ENCODE assay signal across 26 cellular contexts in the genomic region with DNA sequence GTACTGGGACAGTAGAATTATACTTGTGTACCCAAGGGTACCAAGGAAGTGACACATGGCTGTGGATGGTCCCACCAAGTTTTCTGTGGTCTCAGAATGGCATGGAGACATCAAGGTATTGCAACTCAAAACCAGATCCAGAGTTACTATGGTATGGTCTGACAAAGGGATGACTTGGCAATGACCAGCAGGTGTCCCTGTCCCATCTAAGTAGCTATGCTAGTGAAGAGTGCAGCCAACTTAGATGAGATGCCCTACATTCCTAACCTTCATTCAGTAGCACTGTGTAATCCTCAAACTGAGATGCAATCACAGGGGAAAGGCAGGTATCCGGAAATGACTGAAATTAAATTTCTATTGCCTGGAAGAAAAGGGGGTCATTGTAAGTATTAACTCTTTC.
DNase-seq lines count a peak whose midpoint lies in the region; ATAC-seq, FAIRE-seq and TF ChIP-seq lines count a peak whose summit lies in the region.
"Had no signal": no experiment of that assay in that cellular context is flagged by ENCODE, and none has a peak within 500 bp of the region (broad histone marks: within the 10 kb centered on the region; RNA-seq: fewer than 3 reads in every experiment).

No MANE protein-coding gene starts in this region.

- H3K27me3 Mint-ChIP-seq in activated CD8-positive, alpha-beta memory T cell treated with anti-CD3 and anti-CD28 coated beads, Interleukin-2, amount 10 ng/mL, durations not matched to agents 7 days and 5 days: peaks cover 3% of the 10 kb centered on the region
- H3K27me3 Mint-ChIP-seq: activated CD4-positive, alpha-beta memory T cell treated with anti-CD3 and anti-CD28 coated beads for 36 hours; stimulated activated memory B cell treated with anti-CD40 and anti-IgM and Interleukin-4, amounts not matched to agents 10 μg/mL and 1 μg/mL and 100 μg/mL, for 72 hours had no signal

- no peaks in the 10 kb centered on the region for H3K79me1 ChIP-seq in H1 (ENCODE audit: low read depth, low read length)

- H3K4me3 Mint-ChIP-seq in activated CD8-positive, alpha-beta memory T cell treated with anti-CD3 and anti-CD28 coated beads, Interleukin-2, amount 10 ng/mL, durations not matched to agents 7 days and 5 days: no peak overlapping the region
- H3K4me3 Mint-ChIP-seq: activated CD4-positive, alpha-beta memory T cell treated with anti-CD3 and anti-CD28 coated beads for 36 hours; nephron progenitor cell; stimulated activated memory B cell treated with anti-CD40 and anti-IgM and Interleukin-4, amounts not matched to agents 10 μg/mL and 1 μg/mL and 100 μg/mL, for 72 hours; T-helper 2 cell treated with Interferon-gamma antibody and Interleukin-4, amounts not matched to agents 5 μg/mL and 100 μg/mL, for 36 hours had no signal

- no peak overlapping the region for H2BK12ac ChIP-seq in H1 (ENCODE audit: low read depth, low read length)

- no peak overlapping the region for H4K5ac ChIP-seq in H1 (ENCODE audit: insufficient read length, low read depth, low read length)

- H3K79me2 ChIP-seq in H1 (ENCODE audit: control insufficient read depth in 1 of 2, insufficient read depth in 2 of 2, low read length in 2 of 2): no peaks in the 10 kb centered on the region
- H3K79me2 ChIP-seq: parathyroid adenoma had no signal

- TF ChIP-seq EP300 in H1 (IDR thresholded peaks at IDR 0.05; ENCODE audit: borderline replicate concordance in 1 of 2, low read depth in 2 of 2, low read length in 2 of 2): no peak

- no peak overlapping the region for H3K27ac ChIP-seq in H1 (ENCODE audit: low read depth, low read length)
- H3K27ac ChIP-seq: dorsolateral prefrontal cortex, gastrocnemius medialis, left ventricle myocardium inferior, parathyroid adenoma, sigmoid colon, SK-N-MC, testis had no signal

- H2BK15ac ChIP-seq in H1 (ENCODE audit: low read length): no peak overlapping the region

- H3K4me1 ChIP-seq in H1 (replicated peaks in 1 of 4; ENCODE audit: control insufficient read depth in 3 of 4, insufficient read depth in 4 of 4, low read length in 3 of 4): no peaks in the 10 kb centered on the region
- H3K4me1 ChIP-seq: gastrocnemius medialis, parathyroid adenoma, sigmoid colon, testis had no signal

- H2BK120ac ChIP-seq in H1 (replicated peaks; ENCODE audit: low read depth, low read length): no peak overlapping the region

- no peak overlapping the region for H3K4me3 ChIP-seq in NB4 (ENCODE audit: low read depth, low read length)
- H3K4me3 ChIP-seq in H1 (ENCODE audit: extremely low read depth in 1 of 4, insufficient read depth in 2 of 4, low read depth in 3 of 4, low read length in 4 of 4): no peak overlapping the region
- H3K4me3 ChIP-seq in retinal pigment epithelial cell (ENCODE audit: low read length): no peak overlapping the region
- H3K4me3 ChIP-seq: dorsolateral prefrontal cortex, gastrocnemius medialis, left ventricle myocardium inferior, sigmoid colon, SK-N-MC, testis had no signal

- H3K9ac ChIP-seq in H1 (replicated peaks in 1 of 4; ENCODE audit: extremely low read depth in 1 of 4, low read depth in 3 of 4, low read length in 3 of 4): no peak overlapping the region
- H3K9ac ChIP-seq: parathyroid adenoma had no signal

- peak; percentile 20 to 34; a peak in 3 of 4 replicates for TF ChIP-seq RAD21 in H1 (IDR thresholded peaks at IDR 0.05 in 1 of 2, conservative IDR thresholded peaks at IDR 0.05 in 1 of 2; ENCODE audit: low read depth in 2 of 2, low read length in 2 of 2)

- H3K27me3 ChIP-seq in H1 (replicated peaks in 1 of 4; ENCODE audit: control insufficient read depth in 3 of 4, extremely low read depth in 1 of 4, insufficient read depth in 3 of 4, low read length in 3 of 4): no peaks in the 10 kb centered on the region
- H3K27me3 ChIP-seq: dorsolateral prefrontal cortex, gastrocnemius medialis, sigmoid colon, testis had no signal

- TF ChIP-seq POLR2A in NB4 (IDR thresholded peaks at IDR 0.05; ENCODE audit: extremely low read depth, insufficient read length) (no peak), H1 (IDR thresholded peaks at IDR 0.05; ENCODE audit: control extremely low read depth in 1 of 2, low read depth in 2 of 2, low read length in 2 of 2) (no peak)

- H3K18ac ChIP-seq in H1 (ENCODE audit: extremely low read depth, low read length): no peak overlapping the region

- peaks cover 4% of the 10 kb centered on the region for H3K9me3 Mint-ChIP-seq in activated CD8-positive, alpha-beta memory T cell treated with anti-CD3 and anti-CD28 coated beads, Interleukin-2, amount 10 ng/mL, durations not matched to agents 7 days and 5 days (ENCODE audit: low read depth)

- no peaks in the 10 kb centered on the region for H3K9me3 ChIP-seq in H1 (ENCODE audit: insufficient read depth in 2 of 2, low read depth in 1 of 2, low read length in 1 of 2)
- H3K9me3 ChIP-seq: gastrocnemius medialis, sigmoid colon, testis had no signal

- no peaks in the 10 kb centered on the region for H4K20me1 ChIP-seq in H1 (replicated peaks in 1 of 2; ENCODE audit: control insufficient read depth in 1 of 2, insufficient read depth in 2 of 2, low read length in 2 of 2)

- H3K4me1 Mint-ChIP-seq in activated CD8-positive, alpha-beta memory T cell treated with anti-CD3 and anti-CD28 coated beads, Interleukin-2, amount 10 ng/mL, durations not matched to agents 7 days and 5 days: no peaks in the 10 kb centered on the region
- H3K4me1 Mint-ChIP-seq: nephron progenitor cell; stimulated activated memory B cell treated with anti-CD40 and anti-IgM and Interleukin-4, amounts not matched to agents 10 μg/mL and 1 μg/mL and 100 μg/mL, for 72 hours had no signal

- no peak for FAIRE-seq in H1 (lab: Jason Lieb, UNC)

- no peak overlapping the region for H2AFZ ChIP-seq in H1 (ENCODE audit: low read length)
- H2AFZ ChIP-seq: parathyroid adenoma had no signal

- peak; percentile 3 for DNase-seq in NB4 (ENCODE audit: low read depth)
- no peak for DNase-seq in H1 (ENCODE audit: low read depth in 1 of 2, low spot score in 2 of 2)
- DNase-seq in retinal pigment epithelial cell (ENCODE audit: low read depth): no peak
- no peak for DNase-seq in NCI-H2171 treated with DMSO at 0.1 percent for 48 hours (lab: John Stamatoyannopoulos, UW)
- no peak for DNase-seq in activated CD8-positive, alpha-beta memory T cell treated with anti-CD3 and anti-CD28 coated beads, Interleukin-2, amount 10 ng/mL, durations not matched to agents 7 days and 5 days
- DNase-seq: activated CD4-positive, alpha-beta memory T cell treated with anti-CD3 and anti-CD28 coated beads for 36 hours; activated CD4-positive, CD25-positive, alpha-beta regulatory T cell; activated naive CD4-positive, alpha-beta T cell treated with Interleukin-2 at 50 U/mL for 16 hours; AML-193; amygdala; central memory CD4-positive, alpha-beta T cell; dorsolateral prefrontal cortex; gastrocnemius medialis; left ventricle myocardium inferior; NCI-H1436 treated with DMSO at 0.1 percent for 48 hours; NCI-H748 treated with DMSO at 0.1 percent for 48 hours; nephron progenitor cell; sigmoid colon; testis had no signal

- H3K36me3 ChIP-seq in H1 (ENCODE audit: control insufficient read depth in 2 of 4, insufficient read depth in 4 of 4, low read length in 3 of 4): no peaks in the 10 kb centered on the region
- H3K36me3 ChIP-seq: gastrocnemius medialis, left ventricle myocardium inferior, sigmoid colon had no signal

- no peak overlapping the region for H3K27ac Mint-ChIP-seq in activated CD8-positive, alpha-beta memory T cell treated with anti-CD3 and anti-CD28 coated beads, Interleukin-2, amount 10 ng/mL, durations not matched to agents 7 days and 5 days
- H3K27ac Mint-ChIP-seq: activated CD4-positive, alpha-beta memory T cell treated with anti-CD3 and anti-CD28 coated beads for 36 hours; nephron progenitor cell; stimulated activated memory B cell treated with anti-CD40 and anti-IgM and Interleukin-4, amounts not matched to agents 10 μg/mL and 1 μg/mL and 100 μg/mL, for 72 hours; T-helper 2 cell treated with Interferon-gamma antibody and Interleukin-4, amounts not matched to agents 5 μg/mL and 100 μg/mL, for 36 hours had no signal

- WGBS in H1 (ENCODE audit: extremely low coverage in 1 of 2, insufficient coverage in 1 of 2, insufficient read length in 1 of 2, insufficient replicate concordance in 2 of 2, low coverage in 1 of 2, low lambda C conversion rate in 2 of 2, missing lambda C conversion rate in 1 of 2), 2 experiments: 87% methylated on average over 1 of the region's 1 CpG; no CpG with 5 or more reads in 1 of the 2 experiments

- H3K4me2 ChIP-seq in H1 (ENCODE audit: insufficient read depth in 1 of 2, low read depth in 2 of 2, low read length in 2 of 2): no peak overlapping the region

- no peak overlapping the region for H3K14ac ChIP-seq in H1 (ENCODE audit: insufficient read length)

- no peak for ATAC-seq in GM19395 (IDR thresholded peaks at IDR 0.05; ENCODE audit: unreplicated experiment)
- no peak for ATAC-seq in activated CD8-positive, alpha-beta memory T cell treated with anti-CD3 and anti-CD28 coated beads, Interleukin-2, amount 10 ng/mL, durations not matched to agents 7 days and 5 days
- ATAC-seq: gastrocnemius medialis; Panc1; stimulated activated memory B cell treated with anti-CD40 and anti-IgM and Interleukin-4, amounts not matched to agents 10 μg/mL and 1 μg/mL and 100 μg/mL, for 72 hours had no signal

- H2BK20ac ChIP-seq in H1 (ENCODE audit: low read length): no peak overlapping the region

- no peak overlapping the region for H3K23ac ChIP-seq in H1 (ENCODE audit: insufficient read length)

- H4K8ac ChIP-seq in H1 (ENCODE audit: extremely low read depth, insufficient read depth, low read length): no peak overlapping the region

- no peaks in the 10 kb centered on the region for H3K23me2 ChIP-seq in H1 (ENCODE audit: low read depth, low read length)

- no peaks in the 10 kb centered on the region for H3K36me3 Mint-ChIP-seq in activated CD8-positive, alpha-beta memory T cell treated with anti-CD3 and anti-CD28 coated beads, Interleukin-2, amount 10 ng/mL, durations not matched to agents 7 days and 5 days

- no peak overlapping the region for H3K56ac ChIP-seq in H1 (replicated peaks; ENCODE audit: insufficient read length, low read depth, low read length)

- no peak overlapping the region for H2AK5ac ChIP-seq in H1 (ENCODE audit: low read depth, low read length)

- H3K4ac ChIP-seq in H1 (replicated peaks; ENCODE audit: insufficient read length, low read depth, low read length): no peak overlapping the region

- 0 out of 3 replicates have a peak, but pooled peaks have one; percentile 9 for TF ChIP-seq CTCF in GM12872 (IDR thresholded peaks at IDR 0.05; ENCODE audit: insufficient read depth, low read depth, low read length)
- TF ChIP-seq CTCF in NB4 (IDR thresholded peaks at IDR 0.05; ENCODE audit: low read depth, low read length): peak; percentile 9
- TF ChIP-seq CTCF in H1 (IDR thresholded peaks at IDR 0.05; ENCODE audit: control extremely low read depth in 1 of 3, insufficient read depth in 1 of 3, low read depth in 1 of 3, low read length in 3 of 3): peak in 2 of 3 experiments; percentile 17 to 27; a peak in 1 of 4 replicates
- peak; percentile 4 for TF ChIP-seq CTCF in retinal pigment epithelial cell (conservative IDR thresholded peaks at IDR 0.05; ENCODE audit: low read depth, low read length)

- CTCF ChIA-PET in H1 (lab: Charles Lee; ENCODE audit: partially characterized antibody): interaction anchor here (0.6 to 1.7 kb wide), 10 partner anchors 10 to 93 kb away, joined by 3 to 7 read pairs (median 4); no protein-coding TSS in a partner anchor
- CTCF ChIA-PET in activated CD8-positive, alpha-beta memory T cell treated with anti-CD3 and anti-CD28 coated beads, Interleukin-2, amount 10 ng/mL, durations not matched to agents 7 days and 5 days (lab: Charles Lee): interaction anchor here (0.7 kb wide), 1 partner anchor 10 kb away, joined by 3 read pairs; no protein-coding TSS in a partner anchor

- H2BK5ac ChIP-seq in H1 (ENCODE audit: low read depth, low read length): no peak overlapping the region

- no peak overlapping the region for H4K91ac ChIP-seq in H1 (replicated peaks; ENCODE audit: insufficient read length, low read length)

- POLR2A ChIA-PET in H1 (lab: Charles Lee; ENCODE audit: partially characterized antibody): no interaction called here
